In the genomic region with DNA sequence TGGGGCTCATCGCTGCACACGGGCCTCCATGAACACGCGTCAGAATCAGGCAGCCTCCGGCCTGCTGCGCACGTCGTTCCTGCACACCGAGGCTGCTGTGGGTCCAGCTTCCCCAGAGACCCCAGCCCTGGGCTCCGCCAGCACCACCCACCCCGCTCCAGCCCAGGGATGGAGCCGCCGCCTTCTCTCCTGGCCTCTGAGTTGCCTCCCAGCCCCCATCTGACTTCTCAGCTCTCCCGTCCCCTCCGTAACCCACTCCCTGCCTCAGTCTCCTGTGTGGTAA, we compare ENCODE assay signal across 24 cellular contexts.
"Had no signal": no experiment of that assay in that cellular context is flagged by ENCODE, and none has a peak within 500 bp of the region (broad histone marks: within the 10 kb centered on the region; RNA-seq: fewer than 3 reads in every experiment).

No MANE protein-coding gene starts in this region.

- H3K27me3 ChIP-seq: brain microvascular endothelial cell, SJCRH30 had no signal

- H3K4me1 ChIP-seq: SJCRH30 had no signal

- H3K27ac ChIP-seq: brain microvascular endothelial cell, SJCRH30, SK-N-MC had no signal

- H3K4me3 ChIP-seq: MG63, SJCRH30, SK-N-MC had no signal

- DNase-seq: activated CD4-positive, alpha-beta T cell treated with anti-CD3 and anti-CD28 coated beads for 36 hours; activated CD4-positive, alpha-beta T cell treated with anti-CD3 and anti-CD28 coated beads, Interleukin-2, amount 10 ng/mL, durations not matched to agents 7 days and 5 days; activated CD4-positive, alpha-beta T cell treated with anti-CD3 and anti-CD28 coated beads, Interleukin-2, amount 50 U/mL, for 48 hours; activated CD8-positive, alpha-beta T cell treated with anti-CD3 and anti-CD28 coated beads, Interleukin-2, amount 10 ng/mL, durations not matched to agents 7 days and 5 days; activated effector memory CD4-positive, alpha-beta T cell treated with Interleukin-2 at 50 U/mL for 16 hours; activated naive CD4-positive, alpha-beta T cell treated with anti-CD3 and anti-CD28 coated beads, Interleukin-2, amount 50 U/mL, for 16 hours; activated naive CD8-positive, alpha-beta T cell treated with anti-CD3 and anti-CD28 coated beads for 36 hours; activated T-cell treated with anti-CD3 and anti-CD28 coated beads, Interleukin-2, amount 50 U/mL, for 48 hours; amniotic stem cell; aorta; brain microvascular endothelial cell; Karpas-422; KBM-7; MG63; NCI-H1048; NCI-H1105 treated with DMSO at 0.1 percent for 48 hours; NCI-H1436; NCI-H1694 treated with DMSO at 0.1 percent for 48 hours; NCI-H2029; NCI-H345; NCI-H524 treated with DMSO at 0.1 percent for 48 hours; SHP77; SJCRH30 had no signal

- H3K36me3 ChIP-seq: brain microvascular endothelial cell, MG63, SJCRH30 had no signal

- H3K9me3 ChIP-seq: MG63, SJCRH30 had no signal
